22 cellular contexts compared by ENCODE assay signal in the genomic region with DNA sequence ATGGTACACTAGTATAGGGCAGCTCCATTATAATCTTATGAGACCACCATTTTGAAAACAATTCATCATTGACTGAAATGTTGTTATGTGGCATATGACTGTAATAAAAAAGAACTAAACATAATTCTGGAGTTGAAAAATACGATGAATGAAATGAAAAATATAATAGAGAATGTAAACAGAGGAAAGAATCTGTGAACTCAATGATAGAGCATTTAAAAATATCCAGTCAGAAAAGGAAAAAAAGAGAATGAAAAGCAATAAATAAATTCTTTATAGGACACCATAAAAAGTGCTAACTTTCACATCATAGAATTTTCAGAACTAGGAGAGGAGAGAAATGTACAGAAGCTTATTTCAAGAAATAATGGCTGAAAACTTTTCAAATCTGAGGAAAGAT. TPM values are rescaled to one million over a fixed set of nuclear protein-coding genes. Genes with fewer than 3 reads are reported as not detected.
DNase-seq lines count a peak whose midpoint lies in the region; FAIRE-seq and TF ChIP-seq lines count a peak whose summit lies in the region.
"Had no signal": no experiment of that assay in that cellular context is flagged by ENCODE, and none has a peak within 500 bp of the region (broad histone marks: within the 10 kb centered on the region; RNA-seq: fewer than 3 reads in every experiment).

No MANE protein-coding gene starts in this region.

- no peak for DNase-seq in D721Med (ENCODE audit: insufficient read length, low spot score)
- peak; percentile 14 for DNase-seq in OCI-M1 (lab: John Stamatoyannopoulos, UW)
- no peak for DNase-seq in small intestine
- DNase-seq in MG63 = no peak
- DNase-seq in activated CD8-positive, alpha-beta memory T cell treated with anti-CD3 and anti-CD28 coated beads, Interleukin-2, amount 50 U/mL, for 48 hours = no peak
- DNase-seq: AML-193; Caco-2; Calu3; CD4-positive, alpha-beta T cell; CD8-positive, alpha-beta T cell; DMS 273 treated with DMSO at 0.1 percent for 48 hours; DMS153; DMS79 treated with DMSO at 0.1 percent for 48 hours; GF-D8 had no signal

- H3K27me3 ChIP-seq in small intestine (ENCODE audit: control insufficient read depth in 2 of 2, insufficient read depth in 2 of 2, low read length in 2 of 2) = no peaks in the 10 kb centered on the region
- H3K27me3 ChIP-seq in MG63 = no peaks in the 10 kb centered on the region
- H3K27me3 ChIP-seq: BLaER1 treated with 17β-estradiol and CSF1 and Interleukin-3, amounts not matched to agents 10 nM and 100 nM had no signal

- WGBS in small intestine, 3 donors = 63 to 82% (median 70%) methylated on average over 1 of the region's 1 CpG

- H3K27ac ChIP-seq in small intestine (ENCODE audit: low read depth in 1 of 2, low read length in 1 of 2) = no peak overlapping the region
- H3K27ac ChIP-seq: 22Rv1; A549; BLaER1 treated with 17β-estradiol and CSF1 and Interleukin-3, amounts not matched to agents 10 nM and 100 nM; C4-2B had no signal

- FAIRE-seq in D721Med (lab: Jason Lieb, UNC) (peak; percentile 56), small intestine (lab: Jason Lieb, UNC) (peak; percentile 79)
- FAIRE-seq: G401.6, GM12891, GM19239 had no signal

- H3K36me3 ChIP-seq in small intestine (ENCODE audit: control insufficient read depth in 2 of 2, insufficient read depth in 2 of 2, low read length in 2 of 2) (no peaks in the 10 kb centered on the region), MG63 (no peaks in the 10 kb centered on the region)
- H3K36me3 ChIP-seq: BLaER1 treated with 17β-estradiol and CSF1 and Interleukin-3, amounts not matched to agents 10 nM and 100 nM had no signal

- H3K9me3 ChIP-seq in small intestine (ENCODE audit: control insufficient read depth, low read depth) = no peaks in the 10 kb centered on the region
- H3K9me3 ChIP-seq in MG63 = peaks cover 23% of the 10 kb centered on the region

- H3K4me1 ChIP-seq in small intestine (ENCODE audit: control insufficient read depth in 2 of 2, insufficient read depth in 1 of 2, low read depth in 1 of 2, low read length in 1 of 2) = no peaks in the 10 kb centered on the region
- H3K4me1 ChIP-seq: BLaER1 treated with 17β-estradiol and CSF1 and Interleukin-3, amounts not matched to agents 10 nM and 100 nM; Caco-2 had no signal

- H3K4me3 ChIP-seq in small intestine (ENCODE audit: low read depth in 1 of 2, low read length in 2 of 2) = no peak overlapping the region
- H3K4me3 ChIP-seq in MG63 = no peak overlapping the region
- H3K4me3 ChIP-seq: A549; BLaER1 treated with 17β-estradiol and CSF1 and Interleukin-3, amounts not matched to agents 10 nM and 100 nM had no signal

- no peak for TF ChIP-seq CTCF in D721Med (IDR thresholded peaks at IDR 0.05; ENCODE audit: insufficient read depth, missing control alignments)

RNA-seq across cellular contexts. Expression of gene VCAN, which starts 17.6 kb away (rescaled TPM):
- polyA plus RNA-seq in small intestine = 1 to 10 TPM in 1 of 3 donors, under 1 TPM in 2; 0.67 to 3.3 (median 0.81) TPM
- total RNA-seq in MG63 (2014; rRNA removed; shearing (Covaris generic); ENCODE audit: low replicate concordance) = 26.6 and 36.9 TPM in 2 replicates
- total RNA-seq: B cell had no signal
